Comparison of ENCODE assay signal across 10 cellular contexts in the genomic region with DNA sequence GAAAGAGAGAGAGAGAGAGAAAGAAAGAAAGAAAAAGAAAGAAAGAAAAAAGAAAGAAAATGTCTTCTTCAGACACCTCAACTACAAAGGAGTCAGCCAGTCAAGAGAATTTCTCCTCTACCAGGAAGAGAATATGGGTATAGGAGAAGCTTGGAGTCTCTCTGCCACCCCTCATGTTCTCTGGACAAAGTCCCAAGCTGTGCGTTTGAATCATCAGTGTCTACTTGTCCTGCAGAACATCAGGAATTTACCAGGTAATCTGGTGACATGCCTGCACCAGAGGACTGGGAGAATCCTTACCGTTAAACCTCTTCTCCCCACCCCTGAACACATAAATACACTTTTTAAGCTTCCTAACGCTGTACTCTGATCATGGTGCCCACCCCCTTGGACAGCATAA.
"Had no signal": no experiment of that assay in that cellular context is flagged by ENCODE, and none has a peak within 500 bp of the region (broad histone marks: within the 10 kb centered on the region; RNA-seq: fewer than 3 reads in every experiment).

No MANE protein-coding gene starts in this region.

- H3K4me3 ChIP-seq: GM23248, GM23338, HAP-1 had no signal

- H3K27ac ChIP-seq: GM23248 had no signal

- H2AFZ ChIP-seq: GM23248, GM23338 had no signal

- H3K9me3 ChIP-seq: HAP-1 had no signal

- DNase-seq: GM23248, GOT3, H7, HCEC 1CT, HFFc6 had no signal

- ATAC-seq: GM23338, HCT116 had no signal

- H3K9ac ChIP-seq: GM23248 had no signal

- H3K4me1 ChIP-seq: HAP-1 had no signal

- H3K4me2 ChIP-seq: GM23338 had no signal

- H3K27ac Mint-ChIP-seq: GM23338, HFFc6 had no signal

- FAIRE-seq: H1, H54 had no signal

- H3K9me3 Mint-ChIP-seq: GM23338, HFFc6 had no signal

- H3K4me3 Mint-ChIP-seq: GM23338, HFFc6 had no signal

- H3K36me3 ChIP-seq: HAP-1 had no signal
